Comparison of ENCODE assay signal across 16 cellular contexts in genomic region chr11:59901306-59901705, GRCh38. TPM values are rescaled to one million over a fixed set of nuclear protein-coding genes. Genes with fewer than 3 reads are reported as not detected.
DNase-seq lines count a peak whose midpoint lies in the region; ATAC-seq and TF ChIP-seq lines count a peak whose summit lies in the region.
"Had no signal": no experiment of that assay in that cellular context is flagged by ENCODE, and none has a peak within 500 bp of the region (broad histone marks: within the 10 kb centered on the region; RNA-seq: fewer than 3 reads in every experiment).

No MANE protein-coding gene starts in this region.

- H2BK12ac ChIP-seq in mesenchymal stem cell (ENCODE audit: low read length in 2 of 2): no peak overlapping the region

- no peak overlapping the region for H3K27ac ChIP-seq in mesenchymal stem cell (ENCODE audit: low read length, poor library complexity, severe bottlenecking)
- H3K27ac ChIP-seq: psoas muscle, tibial nerve had no signal

- no peak overlapping the region for H3K4me2 ChIP-seq in mesenchymal stem cell (ENCODE audit: low read length, poor library complexity, severe bottlenecking)

- no peak overlapping the region for H3K27ac Mint-ChIP-seq in glutamatergic neuron (ENCODE audit: unreplicated experiment)

- H3K4me1 Mint-ChIP-seq in glutamatergic neuron (ENCODE audit: low read depth, unreplicated experiment): no peaks in the 10 kb centered on the region

- no peak overlapping the region for H4K8ac ChIP-seq in mesenchymal stem cell (ENCODE audit: low read length)

- H3K23ac ChIP-seq in mesenchymal stem cell (ENCODE audit: low read length in 2 of 2): no peak overlapping the region

- H3K9me3 Mint-ChIP-seq in glutamatergic neuron (ENCODE audit: unreplicated experiment): peaks cover 1% of the 10 kb centered on the region

- ATAC-seq in GM18870 (IDR thresholded peaks at IDR 0.05; ENCODE audit: unreplicated experiment): no peak
- ATAC-seq: psoas muscle had no signal

- WGBS in mesenchymal stem cell: no CpG with 5 or more reads among the region's 1 CpG

- no peak overlapping the region for H4K91ac ChIP-seq in mesenchymal stem cell (ENCODE audit: low read length)

- no peak overlapping the region for H2AK5ac ChIP-seq in mesenchymal stem cell (ENCODE audit: low read length, severe bottlenecking)

- H2BK120ac ChIP-seq in mesenchymal stem cell (ENCODE audit: low read depth, low read length): no peak overlapping the region

- H3K36me3 ChIP-seq in mesenchymal stem cell (ENCODE audit: control insufficient read depth in 1 of 2, insufficient read depth in 2 of 2, low read depth in 1 of 2, low read length in 2 of 2): no peaks in the 10 kb centered on the region
- H3K36me3 ChIP-seq: tibial nerve had no signal

- H3K14ac ChIP-seq in mesenchymal stem cell (ENCODE audit: low read length in 2 of 2): no peak overlapping the region

- H3K27me3 Mint-ChIP-seq in glutamatergic neuron (ENCODE audit: unreplicated experiment): no peaks in the 10 kb centered on the region

- H3K4me1 ChIP-seq in mesenchymal stem cell (ENCODE audit: control insufficient read depth, insufficient read depth, low read depth, low read length): peaks cover 2% of the 10 kb centered on the region
- H3K4me1 ChIP-seq: psoas muscle had no signal

- no peak overlapping the region for H3K9ac ChIP-seq in mesenchymal stem cell (ENCODE audit: low read length)

- no peak overlapping the region for H3K4me3 Mint-ChIP-seq in glutamatergic neuron (ENCODE audit: unreplicated experiment)

- no peak overlapping the region for H3K4me3 ChIP-seq in choroid plexus epithelial cell (ENCODE audit: low read depth, low read length)
- H3K4me3 ChIP-seq in mesenchymal stem cell (ENCODE audit: insufficient read depth in 1 of 2, low read depth in 1 of 2, low read length in 2 of 2): no peak overlapping the region
- H3K4me3 ChIP-seq: psoas muscle, tibial nerve had no signal

- TF ChIP-seq CTCF in choroid plexus epithelial cell (conservative IDR thresholded peaks at IDR 0.05; ENCODE audit: low read depth, low read length) (no peak), glutamatergic neuron (IDR thresholded peaks at IDR 0.05; ENCODE audit: partially characterized antibody, unreplicated experiment) (no peak)

- no peaks in the 10 kb centered on the region for H3K79me1 ChIP-seq in mesenchymal stem cell (replicated peaks; ENCODE audit: low read length, poor library complexity, severe bottlenecking)

- DNase-seq in EL (peak; percentile 85), NCI-H226 (peak; percentile 68), choroid plexus epithelial cell (ENCODE audit: low read depth) (peak; percentile 73), mesenchymal stem cell (peak; percentile 88), glutamatergic neuron (no peak), NCI-H69 (lab: John Stamatoyannopoulos, UW) (no peak), retina (no peak)
- DNase-seq: aorta, C1 segment of cervical spinal cord, NCI-H1694 treated with DMSO at 0.1 percent for 48 hours, psoas muscle, T1000 had no signal

- H2AFZ ChIP-seq in mesenchymal stem cell (ENCODE audit: low read depth, low read length): no peak overlapping the region

- no peak overlapping the region for H2BK15ac ChIP-seq in mesenchymal stem cell (ENCODE audit: low read depth, poor library complexity, severe bottlenecking)

- no peak overlapping the region for H3K4ac ChIP-seq in mesenchymal stem cell (ENCODE audit: low read depth in 1 of 2, low read length in 2 of 2)

- no peak overlapping the region for H3K18ac ChIP-seq in mesenchymal stem cell (ENCODE audit: low read depth in 1 of 2, low read length in 2 of 2)

- H3K27me3 ChIP-seq in mesenchymal stem cell (ENCODE audit: control insufficient read depth in 1 of 2, insufficient read depth in 1 of 2, low read length in 2 of 2): no peaks in the 10 kb centered on the region
- H3K27me3 ChIP-seq: tibial nerve had no signal

- no peak overlapping the region for H2BK5ac ChIP-seq in mesenchymal stem cell (ENCODE audit: low read depth, low read length, poor library complexity, severe bottlenecking)

- no peaks in the 10 kb centered on the region for H3K36me3 Mint-ChIP-seq in glutamatergic neuron (ENCODE audit: unreplicated experiment)

- H3K9me3 ChIP-seq in mesenchymal stem cell (ENCODE audit: control insufficient read depth, low read length): peaks cover 7% of the 10 kb centered on the region
- H3K9me3 ChIP-seq: psoas muscle had no signal

RNA-seq across cellular contexts. Expression of gene OOSP3, which starts 22.7 kb away (rescaled TPM):
- polyA plus RNA-seq in mesenchymal stem cell (2013, experiment 1 of 2): not detected
- not detected for polyA plus RNA-seq in mesenchymal stem cell (2013, experiment 2 of 2)
- total RNA-seq in glutamatergic neuron (ENCODE audit: unreplicated experiment): not detected
- total RNA-seq: aorta, fibroblast of lung, lower leg skin, psoas muscle, tibial nerve had no signal
- polyA plus RNA-seq: aorta, fibroblast of lung, psoas muscle had no signal

RNA-seq across cellular contexts. Expression of gene TCN1, which starts 35.0 kb away (rescaled TPM):
- polyA plus RNA-seq in mesenchymal stem cell (2013, experiment 1 of 2): 0.23 TPM
- 0.49 TPM for polyA plus RNA-seq in mesenchymal stem cell (2013, experiment 2 of 2)
- not detected for total RNA-seq in glutamatergic neuron (ENCODE audit: unreplicated experiment)
- total RNA-seq: aorta, fibroblast of lung, tibial nerve had no signal
- polyA plus RNA-seq: aorta, fibroblast of lung, psoas muscle had no signal

RNA-seq across cellular contexts. Expression of gene OOSP1, which starts 36.9 kb away (rescaled TPM):
- polyA plus RNA-seq in mesenchymal stem cell (2013, experiment 1 of 2): not detected
- not detected for polyA plus RNA-seq in mesenchymal stem cell (2013, experiment 2 of 2)
- 0.54 TPM for total RNA-seq in glutamatergic neuron (ENCODE audit: unreplicated experiment)
- total RNA-seq: aorta, fibroblast of lung, lower leg skin, psoas muscle, tibial nerve had no signal
- polyA plus RNA-seq: aorta, fibroblast of lung had no signal

RNA-seq across cellular contexts. Expression of gene CBLIF, which starts 56.0 kb away (rescaled TPM):
- polyA plus RNA-seq in mesenchymal stem cell (2013, experiment 1 of 2): not detected
- polyA plus RNA-seq in mesenchymal stem cell (2013, experiment 2 of 2): not detected
- not detected for total RNA-seq in glutamatergic neuron (ENCODE audit: unreplicated experiment)
- total RNA-seq: aorta, fibroblast of lung, lower leg skin, psoas muscle, tibial nerve had no signal
- polyA plus RNA-seq: fibroblast of lung had no signal

Comparison
In these comparisons a context has a peak if more than half of its experiments do, and no peak if none do; other contexts are left out.
1. DNase-seq: peak in EL (single experiment), NCI-H226 (single experiment), choroid plexus epithelial cell (single experiment) and mesenchymal stem cell (single experiment); none in glutamatergic neuron (single experiment), NCI-H69 (single experiment) and retina (single experiment).